8 cellular contexts compared by ENCODE assay signal in the genomic region with DNA sequence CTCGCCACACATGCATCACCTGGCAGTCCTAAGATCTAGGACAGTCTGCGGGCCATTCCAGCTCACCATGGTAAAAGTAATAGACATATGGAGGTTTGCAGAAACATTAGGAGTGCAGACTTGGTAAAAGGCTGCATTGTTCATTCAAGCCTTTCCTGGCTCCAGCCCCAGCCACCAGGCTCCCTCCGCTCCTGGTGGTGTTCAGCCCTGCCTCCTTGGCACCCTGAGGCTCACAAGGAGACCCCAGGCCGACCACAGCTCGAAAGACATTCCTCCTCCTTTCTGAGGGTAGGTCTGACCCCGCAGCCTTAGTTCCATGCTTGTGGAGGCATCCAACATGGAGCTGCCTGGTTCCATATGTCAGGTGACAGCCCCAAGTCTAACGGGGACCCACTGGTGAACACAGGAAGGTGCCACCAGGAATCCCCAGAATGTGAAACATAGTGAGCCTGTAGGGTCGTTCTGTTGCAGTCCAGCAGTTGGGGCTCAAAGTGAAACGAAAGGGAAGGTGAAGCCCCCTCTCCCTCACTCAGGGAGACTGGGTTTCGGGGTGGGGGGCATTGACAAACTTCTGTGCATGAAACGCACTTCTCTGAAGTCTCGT. TPM values are rescaled to one million over a fixed set of nuclear protein-coding genes. Genes with fewer than 3 reads are reported as not detected.
DNase-seq lines count a peak whose midpoint lies in the region; ATAC-seq and TF ChIP-seq lines count a peak whose summit lies in the region.

No MANE protein-coding gene starts in this region.

- TF ChIP-seq CTCF in HCT116 (IDR thresholded peaks at IDR 0.05 in 2 of 3, conservative IDR thresholded peaks at IDR 0.05 in 1 of 3; ENCODE audit: borderline replicate concordance in 1 of 3, insufficient read depth in 1 of 3, low read depth in 2 of 3, low read length in 2 of 3): no peak
- no peak for TF ChIP-seq CTCF in activated CD8-positive, alpha-beta T cell treated with anti-CD3 and anti-CD28 coated beads for 36 hours (IDR thresholded peaks at IDR 0.05)
- no peak for TF ChIP-seq CTCF in hepatocyte (IDR thresholded peaks at IDR 0.05; ENCODE audit: poor library complexity)
- TF ChIP-seq CTCF in spleen (IDR thresholded peaks at IDR 0.05 in 8 of 11, conservative IDR thresholded peaks at IDR 0.05 in 3 of 11): no peak

- H3K9ac ChIP-seq in HCT116 (ENCODE audit: low read length): peak overlapping the region; percentile 66; the same call in 1 of the 2 replicates

- no peaks in the 10 kb centered on the region for H3K9me2 ChIP-seq in HCT116 (ENCODE audit: insufficient read depth)
- H3K9me2 ChIP-seq in hepatocyte (replicated peaks; ENCODE audit: insufficient read depth): no peaks in the 10 kb centered on the region

- H3K79me2 ChIP-seq in HCT116 (ENCODE audit: insufficient read depth, low read length) (no peaks in the 10 kb centered on the region), hepatocyte (no peaks in the 10 kb centered on the region)

- H3K9me3 ChIP-seq in HCT116 (ENCODE audit: control insufficient read depth in 1 of 2, insufficient read depth in 1 of 2, low read depth in 1 of 2, low read length in 2 of 2) (no peaks in the 10 kb centered on the region), hepatocyte (ENCODE audit: low read depth) (no peaks in the 10 kb centered on the region), spleen (no peaks in the 10 kb centered on the region)

- no peaks in the 10 kb centered on the region for H3K9me3 Mint-ChIP-seq in activated CD8-positive, alpha-beta T cell treated with anti-CD3 and anti-CD28 coated beads for 36 hours

- CTCF ChIA-PET in HCT116 (lab: Charles Lee): no interaction called here
- CTCF ChIA-PET in activated CD8-positive, alpha-beta T cell treated with anti-CD3 and anti-CD28 coated beads for 36 hours (lab: Charles Lee): no interaction called here

- peak overlapping the region in 1 of 2 experiments; percentile 61; a peak in 2 of 4 replicates for H3K4me3 ChIP-seq in HCT116 (replicated peaks in 1 of 2; ENCODE audit: low read depth in 1 of 2, low read length in 2 of 2)
- H3K4me3 ChIP-seq in hepatocyte: peak overlapping the region; percentile 78
- peak overlapping the region; percentile 46 to 78 (median 60) for H3K4me3 ChIP-seq in spleen

- peaks cover 4 to 30% of the 10 kb centered on the region in 2 experiments for H3K4me1 ChIP-seq in HCT116 (ENCODE audit: control insufficient read depth in 1 of 2, insufficient read depth in 2 of 2, low read length in 2 of 2)
- peaks cover 4% of the 10 kb centered on the region for H3K4me1 ChIP-seq in hepatocyte (ENCODE audit: insufficient read depth)
- peaks cover 30 to 89% (median 70%) of the 10 kb centered on the region in 6 donors for H3K4me1 ChIP-seq in spleen

- H3K27ac ChIP-seq in HCT116 (ENCODE audit: low read depth, low read length) (no peak overlapping the region), hepatocyte (peak overlapping the region; percentile 93), spleen (peak overlapping the region; percentile 92 to 98 (median 94))

- peak overlapping the region; percentile 94 for H3K4me3 Mint-ChIP-seq in activated CD8-positive, alpha-beta T cell treated with anti-CD3 and anti-CD28 coated beads for 36 hours

- H2AFZ ChIP-seq in HCT116 (ENCODE audit: low read depth, low read length, poor library complexity, severe bottlenecking) (no peak overlapping the region), hepatocyte (peak overlapping the region; percentile 91)

- H3K4me1 Mint-ChIP-seq in activated CD8-positive, alpha-beta T cell treated with anti-CD3 and anti-CD28 coated beads for 36 hours (ENCODE audit: low read depth): peaks cover 54% of the 10 kb centered on the region

- H3K27me3 ChIP-seq in HCT116 (ENCODE audit: insufficient read depth, low read length) (no peaks in the 10 kb centered on the region), hepatocyte (peaks cover 3% of the 10 kb centered on the region), spleen (replicated peaks in 1 of 7) (no peaks in the 10 kb centered on the region)

- H4K20me1 ChIP-seq in HCT116 (ENCODE audit: insufficient read depth) (no peaks in the 10 kb centered on the region), hepatocyte (ENCODE audit: insufficient read depth, poor library complexity, severe bottlenecking) (no peaks in the 10 kb centered on the region)

- no peaks in the 10 kb centered on the region for H3K27me3 Mint-ChIP-seq in activated CD8-positive, alpha-beta T cell treated with anti-CD3 and anti-CD28 coated beads for 36 hours

- peak overlapping the region; percentile 94 for H3K4me2 ChIP-seq in HCT116 (ENCODE audit: low read length)
- H3K4me2 ChIP-seq in hepatocyte: peak overlapping the region; percentile 95

- RAD21 ChIA-PET in HCT116 (lab: Charles Lee; ENCODE audit: low non-redundant PET in 1 of 2, low total read pairs in 2 of 2, uncharacterized antibody in 2 of 2, unreplicated experiment in 2 of 2): no interaction called here

- intact Hi-C loops in HCT116 (cut with micrococcal nuclease): loop anchor here (10.0 kb wide), 1 partner anchor 384 kb away; no protein-coding TSS in a partner anchor
- intact Hi-C loops in activated CD8-positive, alpha-beta T cell treated with anti-CD3 and anti-CD28 coated beads for 36 hours (cut with micrococcal nuclease): loop anchor here (10.0 kb wide), 1 partner anchor 86 kb away; the partner anchor contains the start of gene SP140L
- intact Hi-C loops in spleen (cut with DNase I; ENCODE audit: low total_unique reads): no loop called here

- WGBS in hepatocyte (ENCODE audit: low lambda C conversion rate, missing lambda C conversion rate): 81% methylated on average over 12 of the region's 12 CpGs
- 42 to 53% (median 47%) methylated on average over 12 of the region's 12 CpGs for WGBS in spleen, 5 donors

- TF ChIP-seq POLR2A in HCT116 (IDR thresholded peaks at IDR 0.05; ENCODE audit: borderline replicate concordance, extremely low read depth, insufficient read depth, insufficient read length) (no peak), spleen (IDR thresholded peaks at IDR 0.05) (no peak)

- no peak for TF ChIP-seq RAD21 in HCT116 (IDR thresholded peaks at IDR 0.05; ENCODE audit: low read depth)

- DNase-seq in HCT116 (ENCODE audit: low read depth, low spot score): no peak
- DNase-seq in activated CD8-positive, alpha-beta T cell treated with anti-CD3 and anti-CD28 coated beads for 36 hours: no peak
- DNase-seq in hepatocyte (ENCODE audit: low spot score): no peak
- peak; percentile 76 for DNase-seq in spleen
- DNase-seq in stimulated activated naive CD4-positive, alpha-beta T cell treated with Interleukin-2 at 50 U/mL for 16 hours (lab: John Stamatoyannopoulos, UW): no peak
- no peak for DNase-seq in dermis blood vessel endothelial cell

- H3K36me3 Mint-ChIP-seq in activated CD8-positive, alpha-beta T cell treated with anti-CD3 and anti-CD28 coated beads for 36 hours (ENCODE audit: low read depth): peaks cover 16% of the 10 kb centered on the region

- ATAC-seq in HCT116 (no peak), HG02610 (IDR thresholded peaks at IDR 0.05; ENCODE audit: unreplicated experiment) (no peak), HG03521 (IDR thresholded peaks at IDR 0.05; ENCODE audit: unreplicated experiment) (no peak)
- ATAC-seq in activated CD8-positive, alpha-beta T cell treated with anti-CD3 and anti-CD28 coated beads for 36 hours: no peak

- BruUV-seq in HCT116 (replicated peaks; lab: Mats Ljungman, UMichigan): no TSS peak

- POLR2A ChIA-PET in HCT116 (lab: Charles Lee): no interaction called here
- POLR2A ChIA-PET in activated CD8-positive, alpha-beta T cell treated with anti-CD3 and anti-CD28 coated beads for 36 hours (lab: Charles Lee): interaction anchor here (0.8 to 2.0 kb wide), 7 partner anchors 24 to 191 kb away, joined by 3 to 5 read pairs (median 4); partner anchors contain the start of genes SP110, SP140 and SP140L

- H3K36me3 ChIP-seq in HCT116 (ENCODE audit: control insufficient read depth in 1 of 2, insufficient read depth in 2 of 2, low read length in 2 of 2) (no peaks in the 10 kb centered on the region), hepatocyte (replicated peaks; ENCODE audit: insufficient read depth, low read depth) (no peaks in the 10 kb centered on the region), spleen (peaks cover 0 to 16% (median 0%) of the 10 kb centered on the region in 6 donors)

- peak overlapping the region; percentile 96 for H3K27ac Mint-ChIP-seq in activated CD8-positive, alpha-beta T cell treated with anti-CD3 and anti-CD28 coated beads for 36 hours

TF ChIP-seq in HCT116, 20 proteins besides CTCF, POLR2A, EP300 and RAD21 (continues in another document):
- no peak for TF ChIP-seq YY1 (IDR thresholded peaks at IDR 0.05; ENCODE audit: extremely low read depth, insufficient replicate concordance, low read depth, low read length)
- no peak for TF ChIP-seq SP1 (IDR thresholded peaks at IDR 0.05; ENCODE audit: low read depth)
- TF ChIP-seq MAX (IDR thresholded peaks at IDR 0.05): no peak
- no peak for TF ChIP-seq SRF (IDR thresholded peaks at IDR 0.05; ENCODE audit: low read depth)
- TF ChIP-seq SIN3A (IDR thresholded peaks at IDR 0.05; ENCODE audit: low read depth): no peak
- TF ChIP-seq CBX3 (IDR thresholded peaks at IDR 0.05; ENCODE audit: low read depth): no peak
- no peak for TF ChIP-seq POLR2AphosphoS5 (IDR thresholded peaks at IDR 0.05; ENCODE audit: low read depth, low read length)

RNA-seq across cellular contexts. Expression of gene SP100, which starts 5.0 kb away (rescaled TPM):
- total RNA-seq in HCT116 (2021; ENCODE audit: unreplicated experiment) (48.1 TPM), hepatocyte (41.5 and 42.2 TPM in 2 replicates), spleen (100 to 1,000 TPM; 202 to 327 (median 270) TPM), dermis blood vessel endothelial cell (96.0 and 96.4 TPM in 2 replicates)
- 25.3 and 27.0 TPM in 2 replicates for polyA plus RNA-seq in HCT116 (2012)
- 100 to 1,000 TPM; 108 TPM for total RNA-seq in activated CD8-positive, alpha-beta T cell treated with anti-CD3 and anti-CD28 coated beads for 36 hours
- polyA plus RNA-seq in hepatocyte (30.5 and 39.9 TPM in 2 replicates), spleen (100 to 1,000 TPM in 2 of 3 donors, 10 to 100 TPM in 1; 97.5 to 120 (median 118) TPM)
